Comparison of ENCODE assay signal across 1 cellular context in genomic region chr16:22191089-22191965, GRCh38.
A peak's percentile ranks its signal among the peaks of the same experiment; 100 is the strongest.
TF ChIP-seq lines count a peak whose summit lies in the region.

No MANE protein-coding gene starts in this region.

TF ChIP-seq in HepG2, 621 proteins besides CTCF, POLR2A, EP300 and RAD21 (continued from another document and continues in another):
- TF ChIP-seq ZNF678 (CRISPR knock-in tag; IDR thresholded peaks at IDR 0.05) (no peak), TBX2 (CRISPR knock-in tag; IDR thresholded peaks at IDR 0.05; ENCODE audit: borderline replicate concordance) (no peak), ZBTB7A (CRISPR knock-in tag; IDR thresholded peaks at IDR 0.05) (no peak), PCBP1 (IDR thresholded peaks at IDR 0.05; ENCODE audit: borderline replicate concordance, low read depth, low read length) (peak; percentile 28; the same call in 1 of the 2 replicates), ZNF616 (CRISPR knock-in tag; IDR thresholded peaks at IDR 0.05; ENCODE audit: low read depth) (no peak), TRIM22 (IDR thresholded peaks at IDR 0.05) (no peak), REPIN1 (CRISPR knock-in tag; IDR thresholded peaks at IDR 0.05; ENCODE audit: borderline replicate concordance, low read depth) (peak; percentile 39), KLF11 (CRISPR knock-in tag; IDR thresholded peaks at IDR 0.05) (no peak; the same call in 1 of the 2 replicates), ZSCAN20 (CRISPR knock-in tag; IDR thresholded peaks at IDR 0.05; ENCODE audit: borderline replicate concordance) (no peak), KLF16 (CRISPR knock-in tag; IDR thresholded peaks at IDR 0.05) (peak in 1 of 2 experiments; percentile 69; a peak in 2 of 4 replicates), CREM (IDR thresholded peaks at IDR 0.05) (peak; percentile 86), CREM (CRISPR knock-in tag; IDR thresholded peaks at IDR 0.05) (0 out of 2 replicates have a peak, but pooled peaks have one; percentile 44), SOX13 (IDR thresholded peaks at IDR 0.05) (0 out of 2 replicates have a peak, but pooled peaks have one; percentile 9), SOX13 (CRISPR knock-in tag; conservative IDR thresholded peaks at IDR 0.05 in 1 of 2, IDR thresholded peaks at IDR 0.05 in 1 of 2) (no peak; a peak in 1 of 4 replicates), ELF4 (CRISPR knock-in tag; IDR thresholded peaks at IDR 0.05; ENCODE audit: borderline replicate concordance) (no peak), PAWR (CRISPR knock-in tag; IDR thresholded peaks at IDR 0.05; ENCODE audit: borderline replicate concordance) (no peak), CBFB (CRISPR knock-in tag; IDR thresholded peaks at IDR 0.05) (peak; percentile 68; the same call in 1 of the 2 replicates), GABPB1 (CRISPR knock-in tag; IDR thresholded peaks at IDR 0.05) (peak; percentile 76), ZNF264 (CRISPR knock-in tag; IDR thresholded peaks at IDR 0.05) (no peak), TSC22D2 (CRISPR knock-in tag; IDR thresholded peaks at IDR 0.05; ENCODE audit: borderline replicate concordance) (peak; percentile 71; the same call in 1 of the 2 replicates), ZNF839 (CRISPR knock-in tag; IDR thresholded peaks at IDR 0.05; ENCODE audit: borderline replicate concordance) (no peak), ZNF607 (CRISPR knock-in tag; IDR thresholded peaks at IDR 0.05; ENCODE audit: borderline replicate concordance) (0 out of 2 replicates have a peak, but pooled peaks have one; percentile 77), ZNF343 (CRISPR knock-in tag; IDR thresholded peaks at IDR 0.05) (no peak), HDAC2 (CRISPR knock-in tag; IDR thresholded peaks at IDR 0.05) (peak; percentile 72; the same call in 1 of the 2 replicates), HDAC6 (IDR thresholded peaks at IDR 0.05; ENCODE audit: low read depth, low read length) (no peak), ZFP90 (CRISPR knock-in tag; IDR thresholded peaks at IDR 0.05; ENCODE audit: borderline replicate concordance) (0 out of 2 replicates have a peak, but pooled peaks have one; percentile 25), E2F5 (CRISPR knock-in tag; conservative IDR thresholded peaks at IDR 0.05) (0 out of 2 replicates have a peak, but pooled peaks have one; percentile 12), RARG (CRISPR knock-in tag; IDR thresholded peaks at IDR 0.05; ENCODE audit: low read depth) (no peak), FUBP1 (CRISPR knock-in tag; IDR thresholded peaks at IDR 0.05; ENCODE audit: borderline replicate concordance) (no peak), NBN (conservative IDR thresholded peaks at IDR 0.05) (no peak)
- TF ChIP-seq, protein P1, sequence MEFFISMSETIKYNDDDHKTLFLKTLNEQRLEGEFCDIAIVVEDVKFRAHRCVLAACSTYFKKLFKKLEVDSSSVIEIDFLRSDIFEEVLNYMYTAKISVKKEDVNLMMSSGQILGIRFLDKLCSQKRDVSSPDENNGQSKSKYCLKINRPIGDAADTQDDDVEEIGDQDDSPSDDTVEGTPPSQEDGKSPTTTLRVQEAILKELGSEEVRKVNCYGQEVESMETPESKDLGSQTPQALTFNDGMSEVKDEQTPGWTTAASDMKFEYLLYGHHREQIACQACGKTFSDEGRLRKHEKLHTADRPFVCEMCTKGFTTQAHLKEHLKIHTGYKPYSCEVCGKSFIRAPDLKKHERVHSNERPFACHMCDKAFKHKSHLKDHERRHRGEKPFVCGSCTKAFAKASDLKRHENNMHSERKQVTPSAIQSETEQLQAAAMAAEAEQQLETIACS (CRISPR knock-in tag; IDR thresholded peaks at IDR 0.05), result no peak
- TF ChIP-seq, protein P2, sequence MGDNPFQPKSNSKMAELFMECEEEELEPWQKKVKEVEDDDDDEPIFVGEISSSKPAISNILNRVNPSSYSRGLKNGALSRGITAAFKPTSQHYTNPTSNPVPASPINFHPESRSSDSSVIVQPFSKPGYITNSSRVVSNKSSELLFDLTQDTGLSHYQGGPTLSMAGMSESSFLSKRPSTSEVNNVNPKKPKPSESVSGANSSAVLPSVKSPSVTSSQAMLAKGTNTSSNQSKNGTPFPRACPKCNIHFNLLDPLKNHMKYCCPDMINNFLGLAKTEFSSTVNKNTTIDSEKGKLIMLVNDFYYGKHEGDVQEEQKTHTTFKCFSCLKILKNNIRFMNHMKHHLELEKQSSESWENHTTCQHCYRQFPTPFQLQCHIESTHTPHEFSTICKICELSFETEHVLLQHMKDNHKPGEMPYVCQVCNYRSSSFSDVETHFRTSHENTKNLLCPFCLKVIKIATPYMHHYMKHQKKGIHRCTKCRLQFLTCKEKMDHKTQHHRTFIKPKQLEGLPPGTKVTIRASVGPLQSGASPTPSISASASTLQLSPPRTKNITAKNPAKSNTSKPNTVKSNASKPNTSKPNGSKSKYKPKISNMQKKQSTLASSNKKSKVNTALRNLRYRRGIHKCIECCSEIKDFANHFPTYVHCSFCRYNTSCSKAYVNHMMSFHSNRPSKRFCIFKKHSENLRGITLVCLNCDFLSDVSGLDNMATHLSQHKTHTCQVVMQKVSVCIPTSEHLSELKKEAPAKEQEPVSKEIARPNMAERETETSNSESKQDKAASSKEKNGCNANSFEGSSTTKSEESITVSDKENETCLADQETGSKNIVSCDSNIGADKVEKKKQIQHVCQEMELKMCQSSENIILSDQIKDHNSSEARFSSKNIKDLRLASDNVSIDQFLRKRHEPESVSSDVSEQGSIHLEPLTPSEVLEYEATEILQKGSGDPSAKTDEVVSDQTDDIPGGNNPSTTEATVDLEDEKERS (CRISPR knock-in tag; IDR thresholded peaks at IDR 0.05), result peak; percentile 38; the same call in 1 of the 2 replicates
- TF ChIP-seq, protein P3, sequence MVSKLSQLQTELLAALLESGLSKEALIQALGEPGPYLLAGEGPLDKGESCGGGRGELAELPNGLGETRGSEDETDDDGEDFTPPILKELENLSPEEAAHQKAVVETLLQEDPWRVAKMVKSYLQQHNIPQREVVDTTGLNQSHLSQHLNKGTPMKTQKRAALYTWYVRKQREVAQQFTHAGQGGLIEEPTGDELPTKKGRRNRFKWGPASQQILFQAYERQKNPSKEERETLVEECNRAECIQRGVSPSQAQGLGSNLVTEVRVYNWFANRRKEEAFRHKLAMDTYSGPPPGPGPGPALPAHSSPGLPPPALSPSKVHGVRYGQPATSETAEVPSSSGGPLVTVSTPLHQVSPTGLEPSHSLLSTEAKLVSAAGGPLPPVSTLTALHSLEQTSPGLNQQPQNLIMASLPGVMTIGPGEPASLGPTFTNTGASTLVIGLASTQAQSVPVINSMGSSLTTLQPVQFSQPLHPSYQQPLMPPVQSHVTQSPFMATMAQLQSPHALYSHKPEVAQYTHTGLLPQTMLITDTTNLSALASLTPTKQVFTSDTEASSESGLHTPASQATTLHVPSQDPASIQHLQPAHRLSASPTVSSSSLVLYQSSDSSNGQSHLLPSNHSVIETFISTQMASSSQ (IDR thresholded peaks at IDR 0.05; ENCODE audit: low read depth), result no peak
- TF ChIP-seq, protein P3 (CRISPR knock-in tag; IDR thresholded peaks at IDR 0.05; ENCODE audit: borderline replicate concordance), result peak; percentile 28; the same call in 1 of the 2 replicates
- TF ChIP-seq, protein P4, sequence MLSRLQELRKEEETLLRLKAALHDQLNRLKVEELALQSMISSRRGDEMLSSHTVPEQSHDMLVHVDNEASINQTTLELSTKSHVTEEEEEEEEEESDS (CRISPR knock-in tag; IDR thresholded peaks at IDR 0.05; ENCODE audit: borderline replicate concordance), result 0 out of 2 replicates have a peak, but pooled peaks have one; percentile 9
- TF ChIP-seq, protein P5, sequence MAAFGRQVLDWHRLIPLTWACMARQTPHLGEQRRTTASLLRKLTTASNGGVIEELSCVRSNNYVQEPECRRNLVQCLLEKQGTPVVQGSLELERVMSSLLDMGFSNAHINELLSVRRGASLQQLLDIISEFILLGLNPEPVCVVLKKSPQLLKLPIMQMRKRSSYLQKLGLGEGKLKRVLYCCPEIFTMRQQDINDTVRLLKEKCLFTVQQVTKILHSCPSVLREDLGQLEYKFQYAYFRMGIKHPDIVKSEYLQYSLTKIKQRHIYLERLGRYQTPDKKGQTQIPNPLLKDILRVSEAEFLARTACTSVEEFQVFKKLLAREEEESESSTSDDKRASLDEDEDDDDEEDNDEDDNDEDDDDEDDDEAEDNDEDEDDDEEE (CRISPR knock-in tag; IDR thresholded peaks at IDR 0.05), result 0 out of 2 replicates have a peak, but pooled peaks have one; percentile 30
- TF ChIP-seq, protein P6, sequence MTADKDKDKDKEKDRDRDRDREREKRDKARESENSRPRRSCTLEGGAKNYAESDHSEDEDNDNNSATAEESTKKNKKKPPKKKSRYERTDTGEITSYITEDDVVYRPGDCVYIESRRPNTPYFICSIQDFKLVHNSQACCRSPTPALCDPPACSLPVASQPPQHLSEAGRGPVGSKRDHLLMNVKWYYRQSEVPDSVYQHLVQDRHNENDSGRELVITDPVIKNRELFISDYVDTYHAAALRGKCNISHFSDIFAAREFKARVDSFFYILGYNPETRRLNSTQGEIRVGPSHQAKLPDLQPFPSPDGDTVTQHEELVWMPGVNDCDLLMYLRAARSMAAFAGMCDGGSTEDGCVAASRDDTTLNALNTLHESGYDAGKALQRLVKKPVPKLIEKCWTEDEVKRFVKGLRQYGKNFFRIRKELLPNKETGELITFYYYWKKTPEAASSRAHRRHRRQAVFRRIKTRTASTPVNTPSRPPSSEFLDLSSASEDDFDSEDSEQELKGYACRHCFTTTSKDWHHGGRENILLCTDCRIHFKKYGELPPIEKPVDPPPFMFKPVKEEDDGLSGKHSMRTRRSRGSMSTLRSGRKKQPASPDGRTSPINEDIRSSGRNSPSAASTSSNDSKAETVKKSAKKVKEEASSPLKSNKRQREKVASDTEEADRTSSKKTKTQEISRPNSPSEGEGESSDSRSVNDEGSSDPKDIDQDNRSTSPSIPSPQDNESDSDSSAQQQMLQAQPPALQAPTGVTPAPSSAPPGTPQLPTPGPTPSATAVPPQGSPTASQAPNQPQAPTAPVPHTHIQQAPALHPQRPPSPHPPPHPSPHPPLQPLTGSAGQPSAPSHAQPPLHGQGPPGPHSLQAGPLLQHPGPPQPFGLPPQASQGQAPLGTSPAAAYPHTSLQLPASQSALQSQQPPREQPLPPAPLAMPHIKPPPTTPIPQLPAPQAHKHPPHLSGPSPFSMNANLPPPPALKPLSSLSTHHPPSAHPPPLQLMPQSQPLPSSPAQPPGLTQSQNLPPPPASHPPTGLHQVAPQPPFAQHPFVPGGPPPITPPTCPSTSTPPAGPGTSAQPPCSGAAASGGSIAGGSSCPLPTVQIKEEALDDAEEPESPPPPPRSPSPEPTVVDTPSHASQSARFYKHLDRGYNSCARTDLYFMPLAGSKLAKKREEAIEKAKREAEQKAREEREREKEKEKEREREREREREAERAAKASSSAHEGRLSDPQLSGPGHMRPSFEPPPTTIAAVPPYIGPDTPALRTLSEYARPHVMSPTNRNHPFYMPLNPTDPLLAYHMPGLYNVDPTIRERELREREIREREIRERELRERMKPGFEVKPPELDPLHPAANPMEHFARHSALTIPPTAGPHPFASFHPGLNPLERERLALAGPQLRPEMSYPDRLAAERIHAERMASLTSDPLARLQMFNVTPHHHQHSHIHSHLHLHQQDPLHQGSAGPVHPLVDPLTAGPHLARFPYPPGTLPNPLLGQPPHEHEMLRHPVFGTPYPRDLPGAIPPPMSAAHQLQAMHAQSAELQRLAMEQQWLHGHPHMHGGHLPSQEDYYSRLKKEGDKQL (CRISPR knock-in tag; IDR thresholded peaks at IDR 0.05; ENCODE audit: low read depth), result no peak
- TF ChIP-seq, protein P7, sequence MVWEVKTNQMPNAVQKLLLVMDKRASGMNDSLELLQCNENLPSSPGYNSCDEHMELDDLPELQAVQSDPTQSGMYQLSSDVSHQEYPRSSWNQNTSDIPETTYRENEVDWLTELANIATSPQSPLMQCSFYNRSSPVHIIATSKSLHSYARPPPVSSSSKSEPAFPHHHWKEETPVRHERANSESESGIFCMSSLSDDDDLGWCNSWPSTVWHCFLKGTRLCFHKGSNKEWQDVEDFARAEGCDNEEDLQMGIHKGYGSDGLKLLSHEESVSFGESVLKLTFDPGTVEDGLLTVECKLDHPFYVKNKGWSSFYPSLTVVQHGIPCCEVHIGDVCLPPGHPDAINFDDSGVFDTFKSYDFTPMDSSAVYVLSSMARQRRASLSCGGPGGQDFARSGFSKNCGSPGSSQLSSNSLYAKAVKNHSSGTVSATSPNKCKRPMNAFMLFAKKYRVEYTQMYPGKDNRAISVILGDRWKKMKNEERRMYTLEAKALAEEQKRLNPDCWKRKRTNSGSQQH (CRISPR knock-in tag; IDR thresholded peaks at IDR 0.05; ENCODE audit: low read depth), result peak; percentile 60
